Comparison of ENCODE assay signal across 8 cellular contexts in genomic region chr16:86554599-86554916, GRCh38. TPM values are rescaled to one million over a fixed set of nuclear protein-coding genes. Genes with fewer than 3 reads are reported as not detected.
DNase-seq lines count a peak whose midpoint lies in the region; ATAC-seq and TF ChIP-seq lines count a peak whose summit lies in the region.

No MANE protein-coding gene starts in this region.

- H3K27me3 ChIP-seq in BJ (ENCODE audit: control insufficient read depth, insufficient read depth, low read length): no peaks in the 10 kb centered on the region

- DNase-seq in BJ (ENCODE audit: low read depth) (no peak), dermis blood vessel endothelial cell (peak; percentile 18), naive B cell (no peak), 8988T (no peak), COLO829 (ENCODE audit: low spot score) (no peak)
- DNase-seq in Jurkat, Clone E6-1 (ENCODE audit: low read depth, low spot score): no peak

- peaks cover 11 to 22% (median 19%) of the 10 kb centered on the region in 3 donors for H3K4me1 Mint-ChIP-seq in naive B cell

- no peaks in the 10 kb centered on the region for H3K36me3 Mint-ChIP-seq in naive B cell

- peaks cover 10 to 17% (median 16%) of the 10 kb centered on the region in 3 donors for H3K27me3 Mint-ChIP-seq in naive B cell

- H3K4me3 ChIP-seq in BJ (ENCODE audit: low read depth, low read length): peak overlapping the region; percentile 97
- peak overlapping the region; percentile 94 for H3K4me3 ChIP-seq in Jurkat, Clone E6-1 (ENCODE audit: low read length)

- ATAC-seq in naive B cell (ENCODE audit: low read depth in 2 of 2) (no peak), HG02938 (IDR thresholded peaks at IDR 0.05; ENCODE audit: unreplicated experiment) (no peak), GM19452 (IDR thresholded peaks at IDR 0.05; ENCODE audit: unreplicated experiment) (no peak)

- no peak for TF ChIP-seq CTCF in BJ (IDR thresholded peaks at IDR 0.05; ENCODE audit: insufficient read depth, low read depth, low read length)

- H3K36me3 ChIP-seq in BJ (ENCODE audit: control insufficient read depth, insufficient read depth, low read length): peaks cover 4% of the 10 kb centered on the region

- POLR2A ChIA-PET in BJ (lab: Charles Lee): no interaction called here

- peak overlapping the region; percentile 90 to 98 (median 94) for H3K4me3 Mint-ChIP-seq in naive B cell

- no peaks in the 10 kb centered on the region for H3K9me3 Mint-ChIP-seq in naive B cell

- peak overlapping the region; percentile 88 to 99 (median 98) for H3K27ac Mint-ChIP-seq in naive B cell

- CTCF ChIA-PET in BJ (lab: Yijun Ruan, JAX): interaction anchor here (1.5 kb wide), 1 partner anchor 9 kb away, joined by 6 read pairs; no protein-coding TSS in a partner anchor

RNA-seq across cellular contexts. Expression of gene MTHFSD, which starts 0.5 kb away (rescaled TPM):
- polyA plus RNA-seq in BJ (2011; rRNA removed) (16.0 and 17.2 TPM in 2 replicates), naive B cell (ENCODE audit: low read depth in 6 of 6) (10 to 100 TPM in 5 of 6 donors, 1 to 10 TPM in 1; 5.6 to 18.6 (median 16.6) TPM)
- 16.3 and 17.8 TPM in 2 replicates for polyA minus RNA-seq in BJ (2011; rRNA and poly(A)+ RNA removed)
- polyA plus RNA-seq in Jurkat, Clone E6-1 (2012; ENCODE audit: insufficient read depth, insufficient read length): 20.6 TPM
- 14.5 and 17.7 TPM in 2 replicates for total RNA-seq in dermis blood vessel endothelial cell

RNA-seq across cellular contexts. Expression of gene FOXC2, which starts 12.1 kb away (rescaled TPM):
- polyA plus RNA-seq in BJ (2011; rRNA removed) (0.39 and 0.63 TPM in 2 replicates), naive B cell (ENCODE audit: low read depth in 6 of 6) (not detected)
- 0.76 and 1.2 TPM in 2 replicates for polyA minus RNA-seq in BJ (2011; rRNA and poly(A)+ RNA removed)
- not detected for polyA plus RNA-seq in Jurkat, Clone E6-1 (2012; ENCODE audit: insufficient read depth, insufficient read length)
- total RNA-seq in dermis blood vessel endothelial cell: 2.2 and 8.1 TPM in 2 replicates

RNA-seq across cellular contexts. Expression of gene FOXL1, which starts 23.8 kb away (rescaled TPM):
- polyA plus RNA-seq in BJ (2011; rRNA removed) (4.3 and 4.9 TPM in 2 replicates), naive B cell (ENCODE audit: low read depth in 6 of 6) (not detected)
- polyA minus RNA-seq in BJ (2011; rRNA and poly(A)+ RNA removed): 2.4 and 2.8 TPM in 2 replicates
- polyA plus RNA-seq in Jurkat, Clone E6-1 (2012; ENCODE audit: insufficient read depth, insufficient read length): not detected
- 0.68 and 2.2 TPM in 2 replicates for total RNA-seq in dermis blood vessel endothelial cell

RNA-seq across cellular contexts. Expression of gene FOXF1, which starts 44.2 kb away (rescaled TPM):
- 6.0 and 7.7 TPM in 2 replicates for polyA plus RNA-seq in BJ (2011; rRNA removed)
- 4.8 and 6.0 TPM in 2 replicates for polyA minus RNA-seq in BJ (2011; rRNA and poly(A)+ RNA removed)
- 0.58 TPM for polyA plus RNA-seq in Jurkat, Clone E6-1 (2012; ENCODE audit: insufficient read depth, insufficient read length)
- 0.14 and 0.17 TPM in 2 replicates for total RNA-seq in dermis blood vessel endothelial cell
- polyA plus RNA-seq in naive B cell (ENCODE audit: low read depth in 6 of 6): not detected
